8 cellular contexts compared by ENCODE assay signal in genomic region chr20:38032585-38033329, GRCh38. TPM values are rescaled to one million over a fixed set of nuclear protein-coding genes. Genes with fewer than 3 reads are reported as not detected.
DNase-seq lines count a peak whose midpoint lies in the region; ATAC-seq, FAIRE-seq and TF ChIP-seq lines count a peak whose summit lies in the region.

No MANE protein-coding gene starts in this region.

- DNase-seq in AML-193 (lab: John Stamatoyannopoulos, UW) (peak; percentile 48 to 73), RPMI8226 (peak; percentile 71), H1 (ENCODE audit: low read depth in 1 of 2, low spot score in 2 of 2) (no peak), uterus (no peak), HPDE6-E6E7 (ENCODE audit: extremely low spot score) (no peak)
- no peak for DNase-seq in naive thymus-derived CD8-positive, alpha-beta T cell

- H3K36me3 ChIP-seq in H1 (ENCODE audit: control insufficient read depth in 2 of 4, insufficient read depth in 4 of 4, low read length in 3 of 4) (peaks cover 2 to 10% (median 7%) of the 10 kb centered on the region in 4 experiments; a peak in 5 of 8 replicates), uterus (no peaks in the 10 kb centered on the region)

- intact Hi-C loops in uterus (cut with DNase I; ENCODE audit: low total_unique reads) = no loop called here

- H3K4me3 Mint-ChIP-seq in naive thymus-derived CD8-positive, alpha-beta T cell = peak overlapping the region; percentile 90 to 99 (median 97)

- H3K79me1 ChIP-seq in H1 (ENCODE audit: low read depth, low read length) = peaks cover 13% of the 10 kb centered on the region

- no peak overlapping the region for H3K14ac ChIP-seq in H1 (ENCODE audit: insufficient read length)

- no peak for FAIRE-seq in H1 (lab: Jason Lieb, UNC)

- TF ChIP-seq RAD21 in H1 (IDR thresholded peaks at IDR 0.05 in 1 of 2, conservative IDR thresholded peaks at IDR 0.05 in 1 of 2; ENCODE audit: low read depth in 2 of 2, low read length in 2 of 2) = no peak

- H3K27ac Mint-ChIP-seq in naive thymus-derived CD8-positive, alpha-beta T cell = peak overlapping the region; percentile 95 to 99 (median 99)

- H3K4me1 ChIP-seq in H1 (replicated peaks in 1 of 4; ENCODE audit: control insufficient read depth in 3 of 4, insufficient read depth in 4 of 4, low read length in 3 of 4) = peaks cover 0 to 10% (median 3%) of the 10 kb centered on the region in 4 experiments; a peak in 5 of 7 replicates
- peaks cover 3 to 8% of the 10 kb centered on the region in 2 donors for H3K4me1 ChIP-seq in uterus

- H3K79me2 ChIP-seq in H1 (ENCODE audit: control insufficient read depth in 1 of 2, insufficient read depth in 2 of 2, low read length in 2 of 2) = peaks cover 16 to 92% of the 10 kb centered on the region in 2 experiments

- peak overlapping the region; percentile 79 for H2BK5ac ChIP-seq in H1 (ENCODE audit: low read depth, low read length)

- no peak overlapping the region for H2BK20ac ChIP-seq in H1 (ENCODE audit: low read length)

- 48% methylated on average over 28 of the region's 28 CpGs; no CpG with 5 or more reads in 1 of the 2 experiments for WGBS in H1 (ENCODE audit: extremely low coverage in 1 of 2, insufficient coverage in 1 of 2, insufficient read length in 1 of 2, insufficient replicate concordance in 2 of 2, low coverage in 1 of 2, low lambda C conversion rate in 2 of 2, missing lambda C conversion rate in 1 of 2), 2 experiments

- H2BK12ac ChIP-seq in H1 (ENCODE audit: low read depth, low read length) = peak overlapping the region; percentile 95; the same call in 1 of the 2 replicates

- TF ChIP-seq POLR2A in H1 (IDR thresholded peaks at IDR 0.05; ENCODE audit: control extremely low read depth in 1 of 2, low read depth in 2 of 2, low read length in 2 of 2) = no peak
- no peak for TF ChIP-seq POLR2A in uterus (IDR thresholded peaks at IDR 0.05)

- H3K9me3 Mint-ChIP-seq in naive thymus-derived CD8-positive, alpha-beta T cell = no peaks in the 10 kb centered on the region

- H3K27ac ChIP-seq in H1 (ENCODE audit: low read depth, low read length) (peak overlapping the region; percentile 99), uterus (peak overlapping the region; percentile 95)

- peak overlapping the region; percentile 68 for H2AK5ac ChIP-seq in H1 (ENCODE audit: low read depth, low read length)

- H3K9me3 ChIP-seq in H1 (ENCODE audit: insufficient read depth in 2 of 2, low read depth in 1 of 2, low read length in 1 of 2) (no peaks in the 10 kb centered on the region), uterus (no peaks in the 10 kb centered on the region)

- ATAC-seq in GM18858 (IDR thresholded peaks at IDR 0.05; ENCODE audit: unreplicated experiment) (peak; percentile 20), HG03045 (IDR thresholded peaks at IDR 0.05; ENCODE audit: unreplicated experiment) (peak; percentile 40)
- peak; percentile 56 to 61 for ATAC-seq in naive thymus-derived CD8-positive, alpha-beta T cell

- H4K20me1 ChIP-seq in H1 (replicated peaks in 1 of 2; ENCODE audit: control insufficient read depth in 1 of 2, insufficient read depth in 2 of 2, low read length in 2 of 2) = no peaks in the 10 kb centered on the region

- CTCF ChIA-PET in H1 (lab: Charles Lee; ENCODE audit: partially characterized antibody) = interaction anchor here (0.6 to 1.6 kb wide), 7 partner anchors 11 to 468 kb away, joined by 3 to 8 read pairs (median 3); no protein-coding TSS in a partner anchor

- H3K36me3 Mint-ChIP-seq in naive thymus-derived CD8-positive, alpha-beta T cell = peaks cover 0 to 34% (median 2%) of the 10 kb centered on the region in 3 donors

- H3K27me3 ChIP-seq in H1 (replicated peaks in 1 of 4; ENCODE audit: control insufficient read depth in 3 of 4, extremely low read depth in 1 of 4, insufficient read depth in 3 of 4, low read length in 3 of 4) (no peaks in the 10 kb centered on the region), uterus (no peaks in the 10 kb centered on the region)

- H2BK120ac ChIP-seq in H1 (replicated peaks; ENCODE audit: low read depth, low read length) = no peak overlapping the region

- H3K4me2 ChIP-seq in H1 (ENCODE audit: insufficient read depth in 1 of 2, low read depth in 2 of 2, low read length in 2 of 2) = peak overlapping the region; percentile 77 to 89

- H3K23ac ChIP-seq in H1 (ENCODE audit: insufficient read length) = no peak overlapping the region

- H3K4me3 ChIP-seq in H1 (ENCODE audit: extremely low read depth in 1 of 4, insufficient read depth in 2 of 4, low read depth in 3 of 4, low read length in 4 of 4) = peak overlapping the region; percentile 93 to 99 (median 97)
- H3K4me3 ChIP-seq in uterus = peak overlapping the region; percentile 85 to 98

- no peak for TF ChIP-seq EP300 in H1 (IDR thresholded peaks at IDR 0.05; ENCODE audit: borderline replicate concordance in 1 of 2, low read depth in 2 of 2, low read length in 2 of 2)

- H4K91ac ChIP-seq in H1 (replicated peaks; ENCODE audit: insufficient read length, low read length) = peak overlapping the region; percentile 85

- no peak overlapping the region for H3K4ac ChIP-seq in H1 (replicated peaks; ENCODE audit: insufficient read length, low read depth, low read length)

- POLR2A ChIA-PET in H1 (lab: Charles Lee; ENCODE audit: partially characterized antibody) = interaction anchor here (0.7 to 2.6 kb wide), 19 partner anchors 8 to 460 kb away, joined by 3 to 20 read pairs (median 4); no protein-coding TSS in a partner anchor
- POLR2A ChIA-PET in naive thymus-derived CD8-positive, alpha-beta T cell (lab: Charles Lee) = interaction anchor here (0.6 to 2.0 kb wide), 8 partner anchors 11 to 1025 kb away, joined by 3 to 8 read pairs (median 4); partner anchors contain the start of gene RALGAPB

- peak overlapping the region; percentile 61 for H4K5ac ChIP-seq in H1 (ENCODE audit: insufficient read length, low read depth, low read length)

- 0 out of 2 replicates have a peak overlapping the region, but pooled peaks have one; percentile 1 for H2BK15ac ChIP-seq in H1 (ENCODE audit: low read length)

- peak overlapping the region; percentile 84 to 99 (median 93) for H3K9ac ChIP-seq in H1 (replicated peaks in 1 of 4; ENCODE audit: extremely low read depth in 1 of 4, low read depth in 3 of 4, low read length in 3 of 4)

- peaks cover 13% of the 10 kb centered on the region for H3K23me2 ChIP-seq in H1 (ENCODE audit: low read depth, low read length)

- H4K8ac ChIP-seq in H1 (ENCODE audit: extremely low read depth, insufficient read depth, low read length) = peak overlapping the region; percentile 100

- peak overlapping the region; percentile 17 for H3K56ac ChIP-seq in H1 (replicated peaks; ENCODE audit: insufficient read length, low read depth, low read length)

- no peak for TF ChIP-seq CTCF in H1 (IDR thresholded peaks at IDR 0.05; ENCODE audit: control extremely low read depth in 1 of 3, insufficient read depth in 1 of 3, low read depth in 1 of 3, low read length in 3 of 3)
- no peak for TF ChIP-seq CTCF in uterus (IDR thresholded peaks at IDR 0.05)

- H3K4me1 Mint-ChIP-seq in naive thymus-derived CD8-positive, alpha-beta T cell = peaks cover 37 to 88% (median 82%) of the 10 kb centered on the region in 4 donors

- peak overlapping the region; percentile 34; the same call in 1 of the 2 replicates for H3K18ac ChIP-seq in H1 (ENCODE audit: extremely low read depth, low read length)

- no peaks in the 10 kb centered on the region for H3K27me3 Mint-ChIP-seq in naive thymus-derived CD8-positive, alpha-beta T cell

- peak overlapping the region; percentile 11; the same call in 1 of the 2 replicates for H2AFZ ChIP-seq in H1 (ENCODE audit: low read length)

TF ChIP-seq in H1, 55 proteins besides CTCF, POLR2A, EP300 and RAD21 (continues in another document):
- TF ChIP-seq CBX5 (IDR thresholded peaks at IDR 0.05; ENCODE audit: low read depth, low read length) (no peak), EZH2 (IDR thresholded peaks at IDR 0.05; ENCODE audit: low read depth, low read length, severe bottlenecking) (no peak), TAF1 (IDR thresholded peaks at IDR 0.05; ENCODE audit: low read depth, low read length) (no peak), BACH1 (IDR thresholded peaks at IDR 0.05; ENCODE audit: low read length) (no peak), GTF2F1 (IDR thresholded peaks at IDR 0.05; ENCODE audit: borderline replicate concordance, low read depth, low read length) (no peak), CBX8 (IDR thresholded peaks at IDR 0.05; ENCODE audit: borderline replicate concordance, low read depth, low read length) (no peak), HDAC6 (IDR thresholded peaks at IDR 0.05; ENCODE audit: low read depth, low read length) (no peak), BRCA1 (IDR thresholded peaks at IDR 0.05; ENCODE audit: low read depth, low read length) (no peak), NRF1 (IDR thresholded peaks at IDR 0.05; ENCODE audit: low read depth, low read length) (no peak), PHF8 (conservative IDR thresholded peaks at IDR 0.05; ENCODE audit: low read depth, low read length) (peak; percentile 57; the same call in 1 of the 2 replicates)

RNA-seq across cellular contexts. Expression of gene TTI1, which starts 0.5 kb away (rescaled TPM):
- total RNA-seq in H1 (2021; fragmentation: NEBNext Ultra II Directional; extraction: Animal tissue kit (Norgen Biotek cat#: 25700)) = 47.0 TPM in 2 replicates
- 34.1 and 38.7 TPM in 2 replicates for polyA plus RNA-seq in H1 (2011; rRNA removed)
- polyA plus RNA-seq in H1 (2011; cell fraction: cytosol; rRNA removed) = 36.0 TPM
- 46.9 TPM for polyA plus RNA-seq in H1 (2011; cell fraction: nucleus; rRNA removed)
- 38.2 to 42.6 TPM (median 41.6 TPM) in 4 replicates for polyA plus RNA-seq in H1 (2012, experiment 1 of 2)
- polyA plus RNA-seq in H1 (2012, experiment 2 of 2) = 9.6 TPM
- 27.7 TPM for polyA plus RNA-seq in H1 (2013, experiment 1 of 2)
- polyA plus RNA-seq in H1 (2013, experiment 2 of 2) = 26.1 TPM
- 107 and 112 TPM in 2 replicates for polyA minus RNA-seq in H1 (2011; rRNA and poly(A)+ RNA removed)
- polyA minus RNA-seq in H1 (2011; cell fraction: cytosol; rRNA and poly(A)+ RNA removed) = 39.5 TPM
- 62.0 TPM for polyA minus RNA-seq in H1 (2011; cell fraction: nucleus; rRNA and poly(A)+ RNA removed)
- total RNA-seq in naive thymus-derived CD8-positive, alpha-beta T cell = 10 to 100 TPM; 25.9 to 27.1 TPM
- polyA plus RNA-seq in naive thymus-derived CD8-positive, alpha-beta T cell = 10 to 100 TPM; 10.0 to 15.3 (median 12.0) TPM
- 10 to 100 TPM in 3 of 4 donors, 1 to 10 TPM in 1; 5.3 to 33.2 (median 24.4) TPM for total RNA-seq in uterus

RNA-seq across cellular contexts. Expression of gene RPRD1B, which starts 0.8 kb away (rescaled TPM):
- 17.7 and 20.9 TPM in 2 replicates for total RNA-seq in H1 (2021; fragmentation: NEBNext Ultra II Directional; extraction: Animal tissue kit (Norgen Biotek cat#: 25700))
- polyA plus RNA-seq in H1 (2011; rRNA removed) = 10.1 and 10.3 TPM in 2 replicates
- polyA plus RNA-seq in H1 (2011; cell fraction: cytosol; rRNA removed) = 11.6 TPM
- polyA plus RNA-seq in H1 (2011; cell fraction: nucleus; rRNA removed) = 12.1 TPM
- polyA plus RNA-seq in H1 (2012, experiment 1 of 2) = 9.4 to 14.2 TPM (median 12.0 TPM) in 4 replicates
- 6.2 TPM for polyA plus RNA-seq in H1 (2012, experiment 2 of 2)
- 15.7 TPM for polyA plus RNA-seq in H1 (2013, experiment 1 of 2)
- 16.5 TPM for polyA plus RNA-seq in H1 (2013, experiment 2 of 2)
- 14.9 and 17.4 TPM in 2 replicates for polyA minus RNA-seq in H1 (2011; rRNA and poly(A)+ RNA removed)
- 21.7 TPM for polyA minus RNA-seq in H1 (2011; cell fraction: cytosol; rRNA and poly(A)+ RNA removed)
- polyA minus RNA-seq in H1 (2011; cell fraction: nucleus; rRNA and poly(A)+ RNA removed) = 33.8 TPM
- 10 to 100 TPM; 41.9 to 48.1 TPM for total RNA-seq in naive thymus-derived CD8-positive, alpha-beta T cell
- 1 to 10 TPM; 2.9 to 4.9 (median 4.0) TPM for polyA plus RNA-seq in naive thymus-derived CD8-positive, alpha-beta T cell
- total RNA-seq in uterus = 10 to 100 TPM in 3 of 4 donors, 1 to 10 TPM in 1; 7.9 to 71.3 (median 26.1) TPM

Comparison
In these comparisons a context has a peak if more than half of its experiments do, and no peak if none do; other contexts are left out.
1. DNase-seq: peak in AML-193 (2 of 2) and RPMI8226 (single experiment); none in H1 (0 of 2), naive thymus-derived CD8-positive, alpha-beta T cell (0 of 10), uterus (0 of 2) and HPDE6-E6E7 (single experiment).
2. Peak in every context shown above with its lines, with median percentiles within 50 percentile points of each other: ATAC-seq.